Comparison of ENCODE assay signal across 19 cellular contexts in genomic region chr7:22166928-22167327, GRCh38.
A peak's percentile ranks its signal among the peaks of the same experiment; 100 is the strongest.
DNase-seq lines count a peak whose midpoint lies in the region; ATAC-seq lines count a peak whose summit lies in the region.
"Had no signal": no experiment of that assay in that cellular context is flagged by ENCODE, and none has a peak within 500 bp of the region (broad histone marks: within the 10 kb centered on the region; RNA-seq: fewer than 3 reads in every experiment).

No MANE protein-coding gene starts in this region.

- no peaks in the 10 kb centered on the region for H3K9me3 Mint-ChIP-seq in stimulated activated naive B cell treated with anti-CD40 and anti-IgM and Interleukin-4, amounts not matched to agents 10 μg/mL and 1 μg/mL and 100 μg/mL, for 72 hours
- H3K9me3 Mint-ChIP-seq: CD4-positive, CD25-positive, alpha-beta regulatory T cell; CD8-positive, alpha-beta memory T cell; IgD-negative memory B cell had no signal

- no peaks in the 10 kb centered on the region for H3K4me1 Mint-ChIP-seq in stimulated activated naive B cell treated with anti-CD40 and anti-IgM and Interleukin-4, amounts not matched to agents 10 μg/mL and 1 μg/mL and 100 μg/mL, for 72 hours
- H3K4me1 Mint-ChIP-seq: CD4-positive, CD25-positive, alpha-beta regulatory T cell; CD8-positive, alpha-beta memory T cell; IgD-negative memory B cell had no signal

- H3K27ac Mint-ChIP-seq in stimulated activated naive B cell treated with anti-CD40 and anti-IgM and Interleukin-4, amounts not matched to agents 10 μg/mL and 1 μg/mL and 100 μg/mL, for 72 hours: peak overlapping the region; percentile 2
- H3K27ac Mint-ChIP-seq: CD4-positive, CD25-positive, alpha-beta regulatory T cell; CD8-positive, alpha-beta memory T cell; IgD-negative memory B cell had no signal

- H3K4me3 Mint-ChIP-seq in stimulated activated naive B cell treated with anti-CD40 and anti-IgM and Interleukin-4, amounts not matched to agents 10 μg/mL and 1 μg/mL and 100 μg/mL, for 72 hours: no peak overlapping the region
- H3K4me3 Mint-ChIP-seq: CD4-positive, CD25-positive, alpha-beta regulatory T cell; CD8-positive, alpha-beta memory T cell; IgD-negative memory B cell had no signal

- H3K36me3 Mint-ChIP-seq in stimulated activated naive B cell treated with anti-CD40 and anti-IgM and Interleukin-4, amounts not matched to agents 10 μg/mL and 1 μg/mL and 100 μg/mL, for 72 hours: no peaks in the 10 kb centered on the region
- H3K36me3 Mint-ChIP-seq: CD4-positive, CD25-positive, alpha-beta regulatory T cell; CD8-positive, alpha-beta memory T cell; IgD-negative memory B cell had no signal

- no peak for ATAC-seq in stimulated activated naive B cell treated with anti-CD40 and anti-IgM and Interleukin-4, amounts not matched to agents 10 μg/mL and 1 μg/mL and 100 μg/mL, for 72 hours (replicated peaks)
- ATAC-seq: GM12878, HepG2 had no signal

- DNase-seq in NCI-H524 treated with DMSO at 0.1 percent for 48 hours (lab: John Stamatoyannopoulos, UW) (peak; percentile 12), NCI-H524 (lab: John Stamatoyannopoulos, UW) (no peak), SK-N-DZ (ENCODE audit: low spot score) (peak; percentile 14), kidney tubule cell (ENCODE audit: low spot score) (peak; percentile 5), head of caudate nucleus (no peak)
- no peak for DNase-seq in stimulated activated naive B cell treated with anti-CD40 and anti-IgM and Interleukin-4, amounts not matched to agents 10 μg/mL and 1 μg/mL and 100 μg/mL, for 72 hours
- DNase-seq in stimulated activated naive CD4-positive, alpha-beta T cell (lab: John Stamatoyannopoulos, UW): no peak
- DNase-seq in activated CD4-positive, alpha-beta T cell treated with anti-CD3 and anti-CD28 coated beads for 1 hour: no peak
- DNase-seq: BE2C; C1 segment of cervical spinal cord; CD4-positive, CD25-positive, alpha-beta regulatory T cell; CD8-positive, alpha-beta memory T cell; COR-L47; DMS79 treated with DMSO at 0.1 percent for 48 hours; GF-D8; GM23248 had no signal

- intact Hi-C loops in head of caudate nucleus (cut with DNase I): no loop called here

- no peaks in the 10 kb centered on the region for H3K27me3 Mint-ChIP-seq in stimulated activated naive B cell treated with anti-CD40 and anti-IgM and Interleukin-4, amounts not matched to agents 10 μg/mL and 1 μg/mL and 100 μg/mL, for 72 hours
- H3K27me3 Mint-ChIP-seq: CD4-positive, CD25-positive, alpha-beta regulatory T cell; CD8-positive, alpha-beta memory T cell; IgD-negative memory B cell had no signal

Comparison
In these comparisons a context has a peak if more than half of its experiments do, and no peak if none do; other contexts are left out.
1. DNase-seq: peak in NCI-H524 treated with DMSO at 0.1 percent for 48 hours (single experiment), SK-N-DZ (single experiment) and kidney tubule cell (single experiment); none in NCI-H524 (0 of 2), stimulated activated naive B cell treated with anti-CD40 and anti-IgM and Interleukin-4, amounts not matched to agents 10 μg/mL and 1 μg/mL and 100 μg/mL, for 72 hours (single experiment), stimulated activated naive CD4-positive, alpha-beta T cell (0 of 6), activated CD4-positive, alpha-beta T cell treated with anti-CD3 and anti-CD28 coated beads for 1 hour (single experiment) and head of caudate nucleus (0 of 42).